Comparison of ENCODE assay signal across 1 cellular context in the genomic region with DNA sequence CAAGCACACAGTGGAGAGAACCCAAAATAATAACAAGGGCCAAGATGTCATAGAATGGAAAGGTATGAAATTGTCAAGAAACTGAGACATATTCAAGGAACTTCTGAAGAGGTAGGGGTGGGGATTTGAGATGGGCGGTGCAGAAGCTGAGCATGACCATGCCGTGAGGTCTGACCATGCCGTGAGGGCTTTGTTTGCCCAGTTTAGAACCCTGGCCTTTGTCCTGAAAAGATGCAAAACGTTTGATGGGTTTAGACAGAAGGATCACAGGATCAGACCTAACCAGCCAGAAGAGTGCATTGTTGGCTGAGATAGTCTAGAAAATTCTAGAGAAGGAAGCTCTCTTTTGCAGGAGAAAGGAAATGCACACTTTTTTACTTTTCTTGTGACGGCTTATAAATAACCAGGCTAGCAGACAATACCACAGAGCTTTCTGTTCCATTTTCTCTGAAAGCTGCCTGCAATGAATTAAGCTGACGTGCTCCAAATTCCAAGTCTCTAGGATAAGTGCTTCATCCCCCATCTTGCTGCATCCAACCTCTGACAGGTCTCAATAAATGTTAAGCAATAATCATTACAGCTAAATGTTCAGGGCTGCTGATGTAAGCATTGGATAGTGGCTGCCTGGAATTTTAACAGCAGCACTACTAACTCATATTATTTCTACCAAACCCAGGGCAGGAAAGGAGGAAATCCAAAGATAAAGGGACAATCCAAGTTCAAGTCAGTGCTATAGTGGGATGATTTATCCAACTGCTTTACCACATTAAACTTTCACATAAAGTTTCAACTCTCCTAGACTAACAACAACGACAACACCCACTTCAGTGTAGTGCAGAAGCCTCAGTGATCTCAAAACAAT.
TF ChIP-seq lines count a peak whose summit lies in the region.

No MANE protein-coding gene starts in this region.

TF ChIP-seq in HepG2, 621 proteins besides CTCF, POLR2A, EP300 and RAD21 (continued from another document):
- TF ChIP-seq, protein P1, sequence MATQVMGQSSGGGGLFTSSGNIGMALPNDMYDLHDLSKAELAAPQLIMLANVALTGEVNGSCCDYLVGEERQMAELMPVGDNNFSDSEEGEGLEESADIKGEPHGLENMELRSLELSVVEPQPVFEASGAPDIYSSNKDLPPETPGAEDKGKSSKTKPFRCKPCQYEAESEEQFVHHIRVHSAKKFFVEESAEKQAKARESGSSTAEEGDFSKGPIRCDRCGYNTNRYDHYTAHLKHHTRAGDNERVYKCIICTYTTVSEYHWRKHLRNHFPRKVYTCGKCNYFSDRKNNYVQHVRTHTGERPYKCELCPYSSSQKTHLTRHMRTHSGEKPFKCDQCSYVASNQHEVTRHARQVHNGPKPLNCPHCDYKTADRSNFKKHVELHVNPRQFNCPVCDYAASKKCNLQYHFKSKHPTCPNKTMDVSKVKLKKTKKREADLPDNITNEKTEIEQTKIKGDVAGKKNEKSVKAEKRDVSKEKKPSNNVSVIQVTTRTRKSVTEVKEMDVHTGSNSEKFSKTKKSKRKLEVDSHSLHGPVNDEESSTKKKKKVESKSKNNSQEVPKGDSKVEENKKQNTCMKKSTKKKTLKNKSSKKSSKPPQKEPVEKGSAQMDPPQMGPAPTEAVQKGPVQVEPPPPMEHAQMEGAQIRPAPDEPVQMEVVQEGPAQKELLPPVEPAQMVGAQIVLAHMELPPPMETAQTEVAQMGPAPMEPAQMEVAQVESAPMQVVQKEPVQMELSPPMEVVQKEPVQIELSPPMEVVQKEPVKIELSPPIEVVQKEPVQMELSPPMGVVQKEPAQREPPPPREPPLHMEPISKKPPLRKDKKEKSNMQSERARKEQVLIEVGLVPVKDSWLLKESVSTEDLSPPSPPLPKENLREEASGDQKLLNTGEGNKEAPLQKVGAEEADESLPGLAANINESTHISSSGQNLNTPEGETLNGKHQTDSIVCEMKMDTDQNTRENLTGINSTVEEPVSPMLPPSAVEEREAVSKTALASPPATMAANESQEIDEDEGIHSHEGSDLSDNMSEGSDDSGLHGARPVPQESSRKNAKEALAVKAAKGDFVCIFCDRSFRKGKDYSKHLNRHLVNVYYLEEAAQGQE (IDR thresholded peaks at IDR 0.05; ENCODE audit: borderline replicate concordance in 1 of 2, low read depth in 1 of 2, low read length in 2 of 2), result peak in 1 of 2 experiments; percentile 78; a peak in 3 of 4 replicates
- peak; percentile 15; the same call in 1 of the 2 replicates for TF ChIP-seq SOX5 (CRISPR knock-in tag; IDR thresholded peaks at IDR 0.05; ENCODE audit: borderline replicate concordance)
- TF ChIP-seq CEBPG (CRISPR knock-in tag; IDR thresholded peaks at IDR 0.05), result no peak
- TF ChIP-seq, protein P2, sequence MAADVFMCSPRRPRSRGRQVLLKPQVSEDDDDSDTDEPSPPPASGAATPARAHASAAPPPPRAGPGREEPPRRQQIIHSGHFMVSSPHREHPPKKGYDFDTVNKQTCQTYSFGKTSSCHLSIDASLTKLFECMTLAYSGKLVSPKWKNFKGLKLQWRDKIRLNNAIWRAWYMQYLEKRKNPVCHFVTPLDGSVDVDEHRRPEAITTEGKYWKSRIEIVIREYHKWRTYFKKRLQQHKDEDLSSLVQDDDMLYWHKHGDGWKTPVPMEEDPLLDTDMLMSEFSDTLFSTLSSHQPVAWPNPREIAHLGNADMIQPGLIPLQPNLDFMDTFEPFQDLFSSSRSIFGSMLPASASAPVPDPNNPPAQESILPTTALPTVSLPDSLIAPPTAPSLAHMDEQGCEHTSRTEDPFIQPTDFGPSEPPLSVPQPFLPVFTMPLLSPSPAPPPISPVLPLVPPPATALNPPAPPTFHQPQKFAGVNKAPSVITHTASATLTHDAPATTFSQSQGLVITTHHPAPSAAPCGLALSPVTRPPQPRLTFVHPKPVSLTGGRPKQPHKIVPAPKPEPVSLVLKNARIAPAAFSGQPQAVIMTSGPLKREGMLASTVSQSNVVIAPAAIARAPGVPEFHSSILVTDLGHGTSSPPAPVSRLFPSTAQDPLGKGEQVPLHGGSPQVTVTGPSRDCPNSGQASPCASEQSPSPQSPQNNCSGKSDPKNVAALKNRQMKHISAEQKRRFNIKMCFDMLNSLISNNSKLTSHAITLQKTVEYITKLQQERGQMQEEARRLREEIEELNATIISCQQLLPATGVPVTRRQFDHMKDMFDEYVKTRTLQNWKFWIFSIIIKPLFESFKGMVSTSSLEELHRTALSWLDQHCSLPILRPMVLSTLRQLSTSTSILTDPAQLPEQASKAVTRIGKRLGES (CRISPR knock-in tag; IDR thresholded peaks at IDR 0.05; ENCODE audit: borderline replicate concordance), result no peak
- TF ChIP-seq, protein P3, sequence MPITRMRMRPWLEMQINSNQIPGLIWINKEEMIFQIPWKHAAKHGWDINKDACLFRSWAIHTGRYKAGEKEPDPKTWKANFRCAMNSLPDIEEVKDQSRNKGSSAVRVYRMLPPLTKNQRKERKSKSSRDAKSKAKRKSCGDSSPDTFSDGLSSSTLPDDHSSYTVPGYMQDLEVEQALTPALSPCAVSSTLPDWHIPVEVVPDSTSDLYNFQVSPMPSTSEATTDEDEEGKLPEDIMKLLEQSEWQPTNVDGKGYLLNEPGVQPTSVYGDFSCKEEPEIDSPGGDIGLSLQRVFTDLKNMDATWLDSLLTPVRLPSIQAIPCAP (CRISPR knock-in tag; IDR thresholded peaks at IDR 0.05; ENCODE audit: low read depth), result no peak
- TF ChIP-seq KAT8 (CRISPR knock-in tag; IDR thresholded peaks at IDR 0.05), result no peak
- TF ChIP-seq, protein P4, sequence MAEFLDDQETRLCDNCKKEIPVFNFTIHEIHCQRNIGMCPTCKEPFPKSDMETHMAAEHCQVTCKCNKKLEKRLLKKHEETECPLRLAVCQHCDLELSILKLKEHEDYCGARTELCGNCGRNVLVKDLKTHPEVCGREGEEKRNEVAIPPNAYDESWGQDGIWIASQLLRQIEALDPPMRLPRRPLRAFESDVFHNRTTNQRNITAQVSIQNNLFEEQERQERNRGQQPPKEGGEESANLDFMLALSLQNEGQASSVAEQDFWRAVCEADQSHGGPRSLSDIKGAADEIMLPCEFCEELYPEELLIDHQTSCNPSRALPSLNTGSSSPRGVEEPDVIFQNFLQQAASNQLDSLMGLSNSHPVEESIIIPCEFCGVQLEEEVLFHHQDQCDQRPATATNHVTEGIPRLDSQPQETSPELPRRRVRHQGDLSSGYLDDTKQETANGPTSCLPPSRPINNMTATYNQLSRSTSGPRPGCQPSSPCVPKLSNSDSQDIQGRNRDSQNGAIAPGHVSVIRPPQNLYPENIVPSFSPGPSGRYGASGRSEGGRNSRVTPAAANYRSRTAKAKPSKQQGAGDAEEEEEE (CRISPR knock-in tag; IDR thresholded peaks at IDR 0.05; ENCODE audit: borderline replicate concordance), result no peak
- TF ChIP-seq, protein P5, sequence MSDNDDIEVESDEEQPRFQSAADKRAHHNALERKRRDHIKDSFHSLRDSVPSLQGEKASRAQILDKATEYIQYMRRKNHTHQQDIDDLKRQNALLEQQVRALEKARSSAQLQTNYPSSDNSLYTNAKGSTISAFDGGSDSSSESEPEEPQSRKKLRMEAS (IDR thresholded peaks at IDR 0.05), result no peak
- no peak for TF ChIP-seq ZNF354B (CRISPR knock-in tag; IDR thresholded peaks at IDR 0.05)
- no peak for TF ChIP-seq NCOA5 (CRISPR knock-in tag; IDR thresholded peaks at IDR 0.05)
- TF ChIP-seq ZNF101 (CRISPR knock-in tag; IDR thresholded peaks at IDR 0.05; ENCODE audit: borderline replicate concordance, low read depth), result no peak
- no peak for TF ChIP-seq ZNF20 (CRISPR knock-in tag; IDR thresholded peaks at IDR 0.05)
- no peak for TF ChIP-seq SOX6 (IDR thresholded peaks at IDR 0.05)
- TF ChIP-seq SOX6 (CRISPR knock-in tag; IDR thresholded peaks at IDR 0.05), result peak; percentile 38; the same call in 1 of the 2 replicates
- peak; percentile 45; the same call in 1 of the 2 replicates for TF ChIP-seq MIER2 (CRISPR knock-in tag; IDR thresholded peaks at IDR 0.05)
- TF ChIP-seq ZNF709 (CRISPR knock-in tag; IDR thresholded peaks at IDR 0.05), result no peak
- TF ChIP-seq, protein P6, sequence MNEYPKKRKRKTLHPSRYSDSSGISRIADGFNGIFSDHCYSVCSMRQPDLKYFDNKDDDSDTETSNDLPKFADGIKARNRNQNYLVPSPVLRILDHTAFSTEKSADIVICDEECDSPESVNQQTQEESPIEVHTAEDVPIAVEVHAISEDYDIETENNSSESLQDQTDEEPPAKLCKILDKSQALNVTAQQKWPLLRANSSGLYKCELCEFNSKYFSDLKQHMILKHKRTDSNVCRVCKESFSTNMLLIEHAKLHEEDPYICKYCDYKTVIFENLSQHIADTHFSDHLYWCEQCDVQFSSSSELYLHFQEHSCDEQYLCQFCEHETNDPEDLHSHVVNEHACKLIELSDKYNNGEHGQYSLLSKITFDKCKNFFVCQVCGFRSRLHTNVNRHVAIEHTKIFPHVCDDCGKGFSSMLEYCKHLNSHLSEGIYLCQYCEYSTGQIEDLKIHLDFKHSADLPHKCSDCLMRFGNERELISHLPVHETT (CRISPR knock-in tag; conservative IDR thresholded peaks at IDR 0.05), result no peak
- no peak for TF ChIP-seq ZNF44 (CRISPR knock-in tag; IDR thresholded peaks at IDR 0.05)
- no peak for TF ChIP-seq NR1H2 (CRISPR knock-in tag; IDR thresholded peaks at IDR 0.05; ENCODE audit: borderline replicate concordance, low read depth)
- no peak for TF ChIP-seq ZC3H13 (CRISPR knock-in tag; IDR thresholded peaks at IDR 0.05)
- TF ChIP-seq, protein P7, sequence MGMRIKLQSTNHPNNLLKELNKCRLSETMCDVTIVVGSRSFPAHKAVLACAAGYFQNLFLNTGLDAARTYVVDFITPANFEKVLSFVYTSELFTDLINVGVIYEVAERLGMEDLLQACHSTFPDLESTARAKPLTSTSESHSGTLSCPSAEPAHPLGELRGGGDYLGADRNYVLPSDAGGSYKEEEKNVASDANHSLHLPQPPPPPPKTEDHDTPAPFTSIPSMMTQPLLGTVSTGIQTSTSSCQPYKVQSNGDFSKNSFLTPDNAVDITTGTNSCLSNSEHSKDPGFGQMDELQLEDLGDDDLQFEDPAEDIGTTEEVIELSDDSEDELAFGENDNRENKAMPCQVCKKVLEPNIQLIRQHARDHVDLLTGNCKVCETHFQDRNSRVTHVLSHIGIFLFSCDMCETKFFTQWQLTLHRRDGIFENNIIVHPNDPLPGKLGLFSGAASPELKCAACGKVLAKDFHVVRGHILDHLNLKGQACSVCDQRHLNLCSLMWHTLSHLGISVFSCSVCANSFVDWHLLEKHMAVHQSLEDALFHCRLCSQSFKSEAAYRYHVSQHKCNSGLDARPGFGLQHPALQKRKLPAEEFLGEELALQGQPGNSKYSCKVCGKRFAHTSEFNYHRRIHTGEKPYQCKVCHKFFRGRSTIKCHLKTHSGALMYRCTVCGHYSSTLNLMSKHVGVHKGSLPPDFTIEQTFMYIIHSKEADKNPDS (CRISPR knock-in tag; IDR thresholded peaks at IDR 0.05), result no peak
- TF ChIP-seq AGO2 (optimal IDR thresholded peaks at IDR 0.05; ENCODE audit: low read depth, low read length), result no peak
- TF ChIP-seq, protein P8, sequence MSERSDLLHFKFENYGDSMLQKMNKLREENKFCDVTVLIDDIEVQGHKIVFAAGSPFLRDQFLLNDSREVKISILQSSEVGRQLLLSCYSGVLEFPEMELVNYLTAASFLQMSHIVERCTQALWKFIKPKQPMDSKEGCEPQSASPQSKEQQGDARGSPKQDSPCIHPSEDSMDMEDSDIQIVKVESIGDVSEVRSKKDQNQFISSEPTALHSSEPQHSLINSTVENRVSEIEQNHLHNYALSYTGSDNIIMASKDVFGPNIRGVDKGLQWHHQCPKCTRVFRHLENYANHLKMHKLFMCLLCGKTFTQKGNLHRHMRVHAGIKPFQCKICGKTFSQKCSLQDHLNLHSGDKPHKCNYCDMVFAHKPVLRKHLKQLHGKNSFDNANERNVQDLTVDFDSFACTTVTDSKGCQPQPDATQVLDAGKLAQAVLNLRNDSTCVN (CRISPR knock-in tag; IDR thresholded peaks at IDR 0.05; ENCODE audit: borderline replicate concordance), result peak; percentile 91
